In the genomic region with DNA sequence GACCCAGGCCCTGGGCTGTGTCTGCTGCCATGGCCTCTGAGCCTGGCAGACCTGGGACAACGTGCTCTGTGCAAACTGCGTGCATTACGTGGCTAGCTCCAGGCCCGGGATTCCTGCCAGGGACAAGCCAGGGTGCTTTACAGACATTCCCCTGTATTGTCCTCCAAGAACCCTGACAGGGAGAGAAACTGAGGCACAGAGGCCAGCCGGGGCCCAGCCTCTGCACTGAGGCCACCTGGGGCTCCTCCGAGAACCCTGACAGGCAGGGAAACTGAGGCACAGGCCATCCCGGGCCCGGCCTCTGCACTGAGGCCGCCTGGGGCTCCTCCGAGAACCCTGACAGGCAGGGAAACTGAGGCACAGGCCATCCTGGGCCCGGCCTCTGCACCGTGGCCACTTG, we compare ENCODE assay signal across 14 cellular contexts.
"Had no signal": no experiment of that assay in that cellular context is flagged by ENCODE, and none has a peak within 500 bp of the region (broad histone marks: within the 10 kb centered on the region; RNA-seq: fewer than 3 reads in every experiment).

No MANE protein-coding gene starts in this region.

- H3K9me3 Mint-ChIP-seq: activated CD4-positive, alpha-beta memory T cell treated with anti-CD3 and anti-CD28 coated beads, Interleukin-2, amount 10 ng/mL, durations not matched to agents 7 days and 5 days; stimulated activated naive CD8-positive, alpha-beta T cell treated with anti-CD3 and anti-CD28 coated beads, Interleukin-15, Interleukin-2, amounts not matched to agents 100 ng/mL and 50 ng/mL, for 24 hours had no signal

- H3K27me3 ChIP-seq: hepatocyte, neural progenitor cell, testis had no signal

- H3K4me1 Mint-ChIP-seq: activated CD4-positive, alpha-beta memory T cell treated with anti-CD3 and anti-CD28 coated beads, Interleukin-2, amount 10 ng/mL, durations not matched to agents 7 days and 5 days had no signal

- H3K36me3 Mint-ChIP-seq: neural progenitor cell had no signal

- H3K27ac ChIP-seq: esophagus muscularis mucosa, hepatocyte, neural progenitor cell, SJSA1, testis had no signal

- H3K9me3 ChIP-seq: SJSA1, testis had no signal

- ATAC-seq: WTC11 had no signal

- H3K4me3 Mint-ChIP-seq: activated CD4-positive, alpha-beta memory T cell treated with anti-CD3 and anti-CD28 coated beads, Interleukin-2, amount 10 ng/mL, durations not matched to agents 7 days and 5 days; neural progenitor cell; stimulated activated naive CD8-positive, alpha-beta T cell treated with anti-CD3 and anti-CD28 coated beads, Interleukin-15, Interleukin-2, amounts not matched to agents 100 ng/mL and 50 ng/mL, for 24 hours; WTC11 had no signal

- H3K4me1 ChIP-seq: esophagus muscularis mucosa, neural progenitor cell, SJSA1, testis had no signal

- H3K27ac Mint-ChIP-seq: activated CD4-positive, alpha-beta memory T cell treated with anti-CD3 and anti-CD28 coated beads, Interleukin-2, amount 10 ng/mL, durations not matched to agents 7 days and 5 days; neural progenitor cell; stimulated activated naive CD8-positive, alpha-beta T cell treated with anti-CD3 and anti-CD28 coated beads, Interleukin-15, Interleukin-2, amounts not matched to agents 100 ng/mL and 50 ng/mL, for 24 hours; WTC11 had no signal

- H3K36me3 ChIP-seq: esophagus muscularis mucosa, neural progenitor cell, SJSA1 had no signal

- H3K4me3 ChIP-seq: esophagus muscularis mucosa, hepatocyte, neural progenitor cell, SJSA1, testis had no signal

- DNase-seq: activated CD4-positive, alpha-beta memory T cell treated with anti-CD3 and anti-CD28 coated beads, Interleukin-2, amount 10 ng/mL, durations not matched to agents 7 days and 5 days; activated CD4-positive, alpha-beta T cell treated with anti-CD3 and anti-CD28 coated beads for 4 hours; activated naive CD4-positive, alpha-beta T cell treated with anti-CD3 and anti-CD28 coated beads, Interleukin-2, amount 50 U/mL, for 16 hours; retina; small intestine; stimulated activated CD4-positive, alpha-beta T cell treated with anti-CD3 and anti-CD28 coated beads, Interleukin-4, amount 100 ng/mL, for 4 hours; T-helper 2 cell had no signal
